10 cellular contexts compared by ENCODE assay signal in the genomic region with DNA sequence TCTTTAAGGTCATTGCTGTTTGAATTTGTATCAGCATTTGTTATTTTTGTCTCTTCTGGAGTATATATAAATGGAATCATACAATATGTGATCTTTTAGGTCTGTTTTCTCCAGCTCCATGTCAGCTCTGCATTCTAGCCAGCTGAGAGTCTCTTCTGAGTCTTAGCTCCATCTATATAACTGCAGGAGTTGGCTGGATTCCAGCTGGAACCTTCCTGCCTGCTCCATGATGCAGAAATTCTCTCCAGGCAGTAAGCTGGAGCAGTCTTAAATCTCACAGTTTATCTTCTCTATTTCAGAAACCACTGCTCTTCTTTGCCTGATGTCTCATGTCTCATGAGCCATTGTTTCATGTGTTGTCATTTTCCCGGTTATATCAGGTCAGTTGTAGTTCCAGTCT.
A peak's percentile ranks its signal among the peaks of the same experiment; 100 is the strongest.
DNase-seq lines count a peak whose midpoint lies in the region; ATAC-seq and TF ChIP-seq lines count a peak whose summit lies in the region.
"Had no signal": no experiment of that assay in that cellular context is flagged by ENCODE, and none has a peak within 500 bp of the region (broad histone marks: within the 10 kb centered on the region; RNA-seq: fewer than 3 reads in every experiment).

No MANE protein-coding gene starts in this region.

- DNase-seq in GM03348 (ENCODE audit: low spot score) (peak; percentile 7), NCI-H2107 (lab: John Stamatoyannopoulos, UW) (peak; percentile 31), cardiac fibroblast (ENCODE audit: low read depth in 2 of 2) (peak; percentile 51 to 67), occipital lobe (lab: John Stamatoyannopoulos, UW) (peak; percentile 5), RWPE1 (ENCODE audit: low spot score) (no peak), COLO668 (lab: John Stamatoyannopoulos, UW; ENCODE audit: unreplicated experiment) (no peak), AG20443 (ENCODE audit: low spot score) (no peak)
- DNase-seq: activated CD4-positive, alpha-beta T cell treated with anti-CD3 and anti-CD28 coated beads, Interleukin-2, amount 50 U/mL, for 4 hours had no signal

- POLR2A ChIA-PET in RWPE1 (lab: Yijun Ruan, JAX; ENCODE audit: low non-redundant PET): no interaction called here

- TF ChIP-seq CTCF in cardiac fibroblast (IDR thresholded peaks at IDR 0.05; ENCODE audit: low read depth, low read length) (no peak), RWPE1 (conservative IDR thresholded peaks at IDR 0.05; ENCODE audit: low read depth) (no peak)

- CTCF ChIA-PET in RWPE1 (lab: Yijun Ruan, JAX): no interaction called here

- H3K27ac ChIP-seq in RWPE1: no peak overlapping the region

- no peak overlapping the region for H3K4me3 ChIP-seq in cardiac fibroblast (replicated peaks in 1 of 2; ENCODE audit: low read depth in 2 of 2, low read length in 2 of 2)
- H3K4me3 ChIP-seq: lung had no signal

- no peak for ATAC-seq in GM18858 (IDR thresholded peaks at IDR 0.05; ENCODE audit: unreplicated experiment)

Comparison
In these comparisons a context has a peak if more than half of its experiments do, and no peak if none do; other contexts are left out.
1. DNase-seq: peak in GM03348 (single experiment), NCI-H2107 (single experiment), cardiac fibroblast (2 of 2) and occipital lobe (single experiment); none in RWPE1 (single experiment), COLO668 (single experiment) and AG20443 (single experiment).